Comparison of ENCODE assay signal across 10 cellular contexts in genomic region chr19:35715355-35715809, GRCh38. TPM values are rescaled to one million over a fixed set of nuclear protein-coding genes. Genes with fewer than 3 reads are reported as not detected.
DNase-seq lines count a peak whose midpoint lies in the region; ATAC-seq and TF ChIP-seq lines count a peak whose summit lies in the region.
"Had no signal": no experiment of that assay in that cellular context is flagged by ENCODE, and none has a peak within 500 bp of the region (broad histone marks: within the 10 kb centered on the region; RNA-seq: fewer than 3 reads in every experiment).

No MANE protein-coding gene starts in this region.

- no peak overlapping the region for H3K4me3 ChIP-seq in CD4-positive, CD25-positive, alpha-beta regulatory T cell (ENCODE audit: low read depth, low read length)
- H3K4me3 ChIP-seq in HCT116 (replicated peaks in 1 of 2; ENCODE audit: low read depth in 1 of 2, low read length in 2 of 2): peak overlapping the region; percentile 89 to 94
- H3K4me3 ChIP-seq in ascending aorta: peak overlapping the region in 1 of 2 donors; percentile 79
- peak overlapping the region; percentile 58 for H3K4me3 ChIP-seq in neuron (ENCODE audit: low read length)

- H2AFZ ChIP-seq in HCT116 (ENCODE audit: low read depth, low read length, poor library complexity, severe bottlenecking): no peak overlapping the region
- no peak overlapping the region for H2AFZ ChIP-seq in neuron (ENCODE audit: low read depth, low read length)

- no peaks in the 10 kb centered on the region for H3K9me2 ChIP-seq in HCT116 (ENCODE audit: insufficient read depth)

- H3K9me3 ChIP-seq in CD4-positive, CD25-positive, alpha-beta regulatory T cell (ENCODE audit: control insufficient read depth in 2 of 2, low read length in 2 of 2): no peaks in the 10 kb centered on the region
- H3K9me3 ChIP-seq in HCT116 (ENCODE audit: control insufficient read depth in 1 of 2, insufficient read depth in 1 of 2, low read depth in 1 of 2, low read length in 2 of 2) (no peaks in the 10 kb centered on the region), ascending aorta (no peaks in the 10 kb centered on the region), neuron (ENCODE audit: low read length) (no peaks in the 10 kb centered on the region)

- CTCF ChIA-PET in HCT116 (lab: Charles Lee): no interaction called here

- H4K20me1 ChIP-seq in HCT116 (ENCODE audit: insufficient read depth): no peaks in the 10 kb centered on the region

- peaks cover 5% of the 10 kb centered on the region for H3K36me3 ChIP-seq in CD4-positive, CD25-positive, alpha-beta regulatory T cell (ENCODE audit: control insufficient read depth, insufficient read depth, low read length)
- H3K36me3 ChIP-seq in HCT116 (ENCODE audit: control insufficient read depth in 1 of 2, insufficient read depth in 2 of 2, low read length in 2 of 2): peaks cover 3 to 5% of the 10 kb centered on the region in 2 experiments; a peak in 3 of 4 replicates
- peaks cover 7 to 9% of the 10 kb centered on the region in 2 donors for H3K36me3 ChIP-seq in ascending aorta
- H3K36me3 ChIP-seq in neuron (ENCODE audit: insufficient read depth, low read length): peaks cover 6% of the 10 kb centered on the region

- H3K79me2 ChIP-seq in HCT116 (ENCODE audit: insufficient read depth, low read length): peaks cover 27% of the 10 kb centered on the region

- peaks cover 0 to 1% (median 0%) of the 10 kb centered on the region in 7 donors for H3K9me3 Mint-ChIP-seq in CD4-positive, CD25-positive, alpha-beta regulatory T cell
- H3K9me3 Mint-ChIP-seq in glutamatergic neuron (ENCODE audit: unreplicated experiment): peaks cover 6% of the 10 kb centered on the region

- no peaks in the 10 kb centered on the region for H3K27me3 ChIP-seq in CD4-positive, CD25-positive, alpha-beta regulatory T cell (ENCODE audit: control insufficient read depth, insufficient read depth, low read length)
- no peaks in the 10 kb centered on the region for H3K27me3 ChIP-seq in HCT116 (ENCODE audit: insufficient read depth, low read length)
- H3K27me3 ChIP-seq in ascending aorta: no peaks in the 10 kb centered on the region
- H3K27me3 ChIP-seq in neuron (ENCODE audit: insufficient read depth, low read length): no peaks in the 10 kb centered on the region

- TF ChIP-seq RAD21 in HCT116 (IDR thresholded peaks at IDR 0.05; ENCODE audit: low read depth): no peak

- peaks cover 4% of the 10 kb centered on the region for H3K27me3 Mint-ChIP-seq in CD4-positive, CD25-positive, alpha-beta regulatory T cell
- peaks cover 12% of the 10 kb centered on the region for H3K27me3 Mint-ChIP-seq in glutamatergic neuron (ENCODE audit: unreplicated experiment)

- H3K27ac ChIP-seq in CD4-positive, CD25-positive, alpha-beta regulatory T cell (ENCODE audit: insufficient read depth, low read length, poor library complexity, severe bottlenecking): peak overlapping the region; percentile 95
- H3K27ac ChIP-seq in HCT116 (ENCODE audit: low read depth, low read length): peak overlapping the region; percentile 85
- peak overlapping the region; percentile 85 to 86 for H3K27ac ChIP-seq in ascending aorta

- H3K4me3 Mint-ChIP-seq in CD4-positive, CD25-positive, alpha-beta regulatory T cell: peak overlapping the region; percentile 86 to 99 (median 94)
- H3K4me3 Mint-ChIP-seq in glutamatergic neuron (ENCODE audit: unreplicated experiment): no peak overlapping the region

- peaks cover 3% of the 10 kb centered on the region for H3K36me3 Mint-ChIP-seq in CD4-positive, CD25-positive, alpha-beta regulatory T cell
- H3K36me3 Mint-ChIP-seq in glutamatergic neuron (ENCODE audit: unreplicated experiment): peaks cover 4% of the 10 kb centered on the region

- peak overlapping the region; percentile 91 for H3K9ac ChIP-seq in HCT116 (ENCODE audit: low read length)

- peaks cover 20 to 78% (median 51%) of the 10 kb centered on the region in 4 donors for H3K4me1 Mint-ChIP-seq in CD4-positive, CD25-positive, alpha-beta regulatory T cell
- H3K4me1 Mint-ChIP-seq in glutamatergic neuron (ENCODE audit: low read depth, unreplicated experiment): peaks cover 16% of the 10 kb centered on the region

- intact Hi-C loops in HCT116 (cut with micrococcal nuclease) (loop anchor here (10.0 kb wide), 1 partner anchor 361 kb away; the partner anchor contains the start of gene FFAR3), ascending aorta (cut with DNase I) (no loop called here)

- BruUV-seq in HCT116 (replicated peaks; lab: Mats Ljungman, UMichigan): no TSS peak

- ATAC-seq in CD4-positive, CD25-positive, alpha-beta regulatory T cell (ENCODE audit: low read depth in 2 of 2): no peak
- no peak for ATAC-seq in HCT116
- no peak for ATAC-seq in GM21529 (IDR thresholded peaks at IDR 0.05; ENCODE audit: unreplicated experiment)

- peak overlapping the region; percentile 81 for H3K4me2 ChIP-seq in HCT116 (ENCODE audit: low read length)

- no peak for TF ChIP-seq CTCF in HCT116 (IDR thresholded peaks at IDR 0.05 in 2 of 3, conservative IDR thresholded peaks at IDR 0.05 in 1 of 3; ENCODE audit: borderline replicate concordance in 1 of 3, insufficient read depth in 1 of 3, low read depth in 2 of 3, low read length in 2 of 3)
- no peak for TF ChIP-seq CTCF in ascending aorta (IDR thresholded peaks at IDR 0.05)
- TF ChIP-seq CTCF in glutamatergic neuron (IDR thresholded peaks at IDR 0.05; ENCODE audit: partially characterized antibody, unreplicated experiment): no peak

- peaks cover 83% of the 10 kb centered on the region for H3K4me1 ChIP-seq in CD4-positive, CD25-positive, alpha-beta regulatory T cell (ENCODE audit: control insufficient read depth, insufficient read depth, low read length, poor library complexity, severe bottlenecking)
- peaks cover 16 to 41% of the 10 kb centered on the region in 2 experiments for H3K4me1 ChIP-seq in HCT116 (ENCODE audit: control insufficient read depth in 1 of 2, insufficient read depth in 2 of 2, low read length in 2 of 2)
- peaks cover 7 to 19% of the 10 kb centered on the region in 2 donors for H3K4me1 ChIP-seq in ascending aorta
- H3K4me1 ChIP-seq in neuron (ENCODE audit: insufficient read depth, low read length): peaks cover 19% of the 10 kb centered on the region

- TF ChIP-seq POLR2A in HCT116 (IDR thresholded peaks at IDR 0.05; ENCODE audit: borderline replicate concordance, extremely low read depth, insufficient read depth, insufficient read length): no peak

- DNase-seq in CD4-positive, CD25-positive, alpha-beta regulatory T cell: no peak
- no peak for DNase-seq in HCT116 (ENCODE audit: low read depth, low spot score)
- no peak for DNase-seq in ascending aorta (ENCODE audit: low spot score in 2 of 2)
- DNase-seq in SW 1271 (lab: John Stamatoyannopoulos, UW): no peak
- no peak for DNase-seq in amniotic stem cell (lab: John Stamatoyannopoulos, UW)
- DNase-seq in glutamatergic neuron: no peak
- DNase-seq: NCI-H1436 had no signal

- peak overlapping the region; percentile 92 to 95 (median 95) for H3K27ac Mint-ChIP-seq in CD4-positive, CD25-positive, alpha-beta regulatory T cell
- no peak overlapping the region for H3K27ac Mint-ChIP-seq in glutamatergic neuron (ENCODE audit: unreplicated experiment)

- RAD21 ChIA-PET in HCT116 (lab: Charles Lee; ENCODE audit: low non-redundant PET in 1 of 2, low total read pairs in 2 of 2, uncharacterized antibody in 2 of 2, unreplicated experiment in 2 of 2): no interaction called here

- POLR2A ChIA-PET in HCT116 (lab: Charles Lee): no interaction called here

TF ChIP-seq in HCT116, 20 proteins besides CTCF, POLR2A, EP300 and RAD21 (continues in another document):
- no peak for TF ChIP-seq CBX3 (IDR thresholded peaks at IDR 0.05; ENCODE audit: low read depth)
- TF ChIP-seq FOSL1 (IDR thresholded peaks at IDR 0.05; ENCODE audit: low read depth): no peak
- TF ChIP-seq TCF7L2 (IDR thresholded peaks at IDR 0.05; ENCODE audit: borderline replicate concordance, extremely low read depth, insufficient read depth, insufficient read length): no peak

RNA-seq across cellular contexts. Expression of gene KMT2B, which starts 2.4 kb away (rescaled TPM):
- 73.0 TPM for total RNA-seq in CD4-positive, CD25-positive, alpha-beta regulatory T cell
- 1 to 10 TPM in 1 of 4 donors, under 1 TPM in 3; 0.45 to 1.1 (median 0.68) TPM for polyA plus RNA-seq in CD4-positive, CD25-positive, alpha-beta regulatory T cell
- total RNA-seq in HCT116 (2021; ENCODE audit: unreplicated experiment) (29.9 TPM), ascending aorta (25.5 TPM), glutamatergic neuron (ENCODE audit: unreplicated experiment) (60.8 TPM)
- 33.4 and 34.0 TPM in 2 replicates for polyA plus RNA-seq in HCT116 (2012)

RNA-seq across cellular contexts. Expression of gene ZBTB32, which starts 11.0 kb away (rescaled TPM):
- total RNA-seq in CD4-positive, CD25-positive, alpha-beta regulatory T cell: 42.0 TPM
- 1 to 10 TPM; 3.1 to 5.3 (median 4.6) TPM for polyA plus RNA-seq in CD4-positive, CD25-positive, alpha-beta regulatory T cell
- total RNA-seq in HCT116 (2021; ENCODE audit: unreplicated experiment) (not detected), ascending aorta (not detected), glutamatergic neuron (ENCODE audit: unreplicated experiment) (not detected)
- 0.18 and 0.57 TPM in 2 replicates for polyA plus RNA-seq in HCT116 (2012)
- total RNA-seq: SK-MEL-5 had no signal

RNA-seq across cellular contexts. Expression of gene IGFLR1, which starts 26.9 kb away (rescaled TPM):
- 80.5 TPM for total RNA-seq in CD4-positive, CD25-positive, alpha-beta regulatory T cell
- polyA plus RNA-seq in CD4-positive, CD25-positive, alpha-beta regulatory T cell: 100 to 1,000 TPM; 109 to 151 (median 125) TPM
- total RNA-seq in HCT116 (2021; ENCODE audit: unreplicated experiment) (8.3 TPM), ascending aorta (not detected), glutamatergic neuron (ENCODE audit: unreplicated experiment) (4.7 TPM)
- polyA plus RNA-seq in HCT116 (2012): 4.7 and 5.8 TPM in 2 replicates

RNA-seq across cellular contexts. Expression of gene U2AF1L4, which starts 29.8 kb away (rescaled TPM):
- 70.8 TPM for total RNA-seq in CD4-positive, CD25-positive, alpha-beta regulatory T cell
- 10 to 100 TPM; 48.4 to 66.5 (median 58.5) TPM for polyA plus RNA-seq in CD4-positive, CD25-positive, alpha-beta regulatory T cell
- total RNA-seq in HCT116 (2021; ENCODE audit: unreplicated experiment) (15.6 TPM), ascending aorta (not detected), glutamatergic neuron (ENCODE audit: unreplicated experiment) (24.3 TPM)
- 23.1 and 23.5 TPM in 2 replicates for polyA plus RNA-seq in HCT116 (2012)

RNA-seq across cellular contexts. Expression of gene PSENEN, which starts 30.1 kb away (rescaled TPM):
- total RNA-seq in CD4-positive, CD25-positive, alpha-beta regulatory T cell: 21.1 TPM
- 10 to 100 TPM; 66.1 to 99.6 (median 72.9) TPM for polyA plus RNA-seq in CD4-positive, CD25-positive, alpha-beta regulatory T cell
- total RNA-seq in HCT116 (2021; ENCODE audit: unreplicated experiment): 55.3 TPM
- polyA plus RNA-seq in HCT116 (2012): 45.3 and 59.7 TPM in 2 replicates
- total RNA-seq in ascending aorta: 110 TPM
- 109 TPM for total RNA-seq in glutamatergic neuron (ENCODE audit: unreplicated experiment)

Comparison
In these comparisons a context has a peak if more than half of its experiments do, and no peak if none do; other contexts are left out.
1. RNA of gene ZBTB32, which starts 11.0 kb away (total RNA-seq): 42.0 TPM in CD4-positive, CD25-positive, alpha-beta regulatory T cell (single experiment); not detected in HCT116 (single experiment), not detected in ascending aorta (single experiment) and not detected in glutamatergic neuron (single experiment); every median in the first group is over 10 times any median in the second.
2. Peak in every context shown above with its lines, with median percentiles within 50 percentile points of each other: H3K27ac ChIP-seq.